ENCODE assay signal across 8 cellular contexts in genomic region chr13:44141725-44142539, GRCh38.
A peak's percentile ranks its signal among the peaks of the same experiment; 100 is the strongest.
DNase-seq lines count a peak whose midpoint lies in the region; TF ChIP-seq lines count a peak whose summit lies in the region.

No MANE protein-coding gene starts in this region.

- H4K20me1 ChIP-seq in Loucy (ENCODE audit: insufficient read depth, low read length, poor library complexity, severe bottlenecking) = no peaks in the 10 kb centered on the region

- no peaks in the 10 kb centered on the region; the same call in 1 of the 2 replicates for H3K36me3 ChIP-seq in ES-I3 (ENCODE audit: insufficient read depth, low read length)
- H3K36me3 ChIP-seq in H7 (replicated peaks; ENCODE audit: control insufficient read depth, insufficient read depth, low read length) = no peaks in the 10 kb centered on the region
- no peaks in the 10 kb centered on the region for H3K36me3 ChIP-seq in Loucy (ENCODE audit: insufficient read depth, low read length)
- H3K36me3 ChIP-seq in neuron (ENCODE audit: insufficient read depth, low read length) = no peaks in the 10 kb centered on the region
- no peaks in the 10 kb centered on the region for H3K36me3 ChIP-seq in subcutaneous abdominal adipose tissue (ENCODE audit: control insufficient read depth in 5 of 5, insufficient read depth in 5 of 5, low read length in 5 of 5)

- H2AFZ ChIP-seq in Loucy (ENCODE audit: low read length) (peak overlapping the region; percentile 96), neuron (ENCODE audit: low read depth, low read length) (peak overlapping the region; percentile 82)

- H3K27me3 ChIP-seq in H7 (ENCODE audit: control insufficient read depth, insufficient read depth, low read length) (no peaks in the 10 kb centered on the region), Loucy (ENCODE audit: insufficient read depth, low read length, poor library complexity, severe bottlenecking) (no peaks in the 10 kb centered on the region), neuron (ENCODE audit: insufficient read depth, low read length) (no peaks in the 10 kb centered on the region), subcutaneous abdominal adipose tissue (ENCODE audit: control insufficient read depth in 5 of 5, insufficient read depth in 4 of 5, low read length in 5 of 5) (no peaks in the 10 kb centered on the region)

- H3K9me3 ChIP-seq in ES-I3 (ENCODE audit: control insufficient read depth, insufficient read depth, low read length) (no peaks in the 10 kb centered on the region), Loucy (ENCODE audit: insufficient read depth, low read depth, low read length) (no peaks in the 10 kb centered on the region), neuron (ENCODE audit: low read length) (no peaks in the 10 kb centered on the region), subcutaneous abdominal adipose tissue (ENCODE audit: control insufficient read depth in 5 of 5, low read length in 5 of 5) (no peaks in the 10 kb centered on the region)

- no peaks in the 10 kb centered on the region for H3F3A ChIP-seq in Loucy (ENCODE audit: low read depth)

- peak overlapping the region; percentile 71 for H3K4me3 ChIP-seq in H7 (ENCODE audit: insufficient read depth, low read depth, low read length)
- H3K4me3 ChIP-seq in Loucy (ENCODE audit: low read length, poor library complexity, severe bottlenecking) = peak overlapping the region; percentile 97
- H3K4me3 ChIP-seq in neuron (ENCODE audit: low read length) = peak overlapping the region; percentile 69
- peak overlapping the region; percentile 62 to 78 (median 69) for H3K4me3 ChIP-seq in subcutaneous abdominal adipose tissue (ENCODE audit: low read depth in 1 of 5, low read length in 5 of 5)

- peak; percentile 99 for DNase-seq in H7
- DNase-seq in SHP77 (lab: John Stamatoyannopoulos, UW) = peak; percentile 85 to 91
- peak; percentile 84 to 89 (median 87) for DNase-seq in activated naive CD4-positive, alpha-beta T cell (lab: John Stamatoyannopoulos, UW)
- DNase-seq in foreskin melanocyte = peak; percentile 89

- H3K9ac ChIP-seq in ES-I3 (ENCODE audit: low read depth, low read length) (peak overlapping the region; percentile 92), Loucy (ENCODE audit: low read depth, low read length, poor library complexity, severe bottlenecking) (peak overlapping the region; percentile 100), subcutaneous abdominal adipose tissue (ENCODE audit: low read length in 5 of 5) (peak overlapping the region; percentile 81 to 89 (median 84))

- H3K4me1 ChIP-seq in ES-I3 (ENCODE audit: insufficient read depth, low read length) (peaks cover 15% of the 10 kb centered on the region; the same call in 1 of the 2 replicates), Loucy (ENCODE audit: insufficient read depth, low read length, poor library complexity, severe bottlenecking) (peaks cover 37% of the 10 kb centered on the region), neuron (ENCODE audit: insufficient read depth, low read length) (peaks cover 4% of the 10 kb centered on the region), subcutaneous abdominal adipose tissue (ENCODE audit: control insufficient read depth in 5 of 5, insufficient read depth in 5 of 5, low read length in 5 of 5) (peaks cover 6 to 14% (median 13%) of the 10 kb centered on the region in 5 donors)

- H3K9me2 ChIP-seq in Loucy (replicated peaks; ENCODE audit: low read depth, low read length) = no peaks in the 10 kb centered on the region

- no peak for TF ChIP-seq CTCF in Loucy (conservative IDR thresholded peaks at IDR 0.05; ENCODE audit: low read length)

- H3K27ac ChIP-seq in subcutaneous abdominal adipose tissue (ENCODE audit: low read depth, low read length) = peak overlapping the region; percentile 95

- H3K79me2 ChIP-seq in Loucy (ENCODE audit: insufficient read depth, low read length) = peaks cover 9% of the 10 kb centered on the region

- peak overlapping the region; percentile 96 for H3K4me2 ChIP-seq in Loucy (ENCODE audit: low read depth, low read length, poor library complexity, severe bottlenecking)

Comparison
In these comparisons a context has a peak if more than half of its experiments do, and no peak if none do; other contexts are left out.
1. Peak in every context shown above with its lines: DNase-seq, H3K4me3 ChIP-seq and H3K27ac ChIP-seq.